ENCODE assay signal across 25 cellular contexts in the genomic region with DNA sequence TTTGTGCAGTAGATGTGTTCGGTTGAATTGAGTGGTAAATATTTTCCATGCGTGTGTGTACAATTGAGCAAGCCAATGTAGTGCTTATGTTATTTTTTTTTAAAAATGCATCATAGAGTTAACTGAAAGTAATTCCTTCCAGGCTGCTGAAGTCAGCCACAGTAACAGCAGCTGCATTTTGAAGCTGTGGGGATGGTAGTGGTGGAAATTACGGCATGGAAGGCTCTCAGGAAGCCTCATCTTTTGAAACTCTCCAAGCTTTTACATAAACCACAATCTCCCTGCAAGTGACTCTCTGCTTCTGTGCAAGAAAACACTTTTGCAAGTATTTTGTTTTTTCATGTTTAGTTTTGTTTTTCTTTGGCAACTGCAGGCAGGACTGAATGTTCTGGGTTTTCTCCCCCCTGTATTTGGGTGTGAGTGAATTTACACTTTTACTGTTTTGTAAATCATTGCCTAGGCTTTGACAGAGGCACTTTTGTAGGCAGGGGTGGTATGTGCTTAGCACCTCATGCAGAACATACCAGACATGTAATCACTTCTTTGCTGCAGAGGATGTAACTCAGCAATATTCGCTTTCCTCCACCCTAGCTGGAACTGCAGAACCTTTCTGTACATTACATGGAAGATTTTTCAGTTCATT. TPM values are rescaled to one million over a fixed set of nuclear protein-coding genes. Genes with fewer than 3 reads are reported as not detected.
DNase-seq lines count a peak whose midpoint lies in the region; ATAC-seq, FAIRE-seq and TF ChIP-seq lines count a peak whose summit lies in the region.
"Had no signal": no experiment of that assay in that cellular context is flagged by ENCODE, and none has a peak within 500 bp of the region (broad histone marks: within the 10 kb centered on the region; RNA-seq: fewer than 3 reads in every experiment).

No MANE protein-coding gene starts in this region.

- no peak overlapping the region for H2BK120ac ChIP-seq in H1 (replicated peaks; ENCODE audit: low read depth, low read length)

- intact Hi-C loops in sciatic nerve (cut with DNase I), result no loop called here

- peaks cover 0 to 4% of the 10 kb centered on the region in 2 experiments; a peak in 2 of 4 replicates for H3K9me3 ChIP-seq in H1 (ENCODE audit: insufficient read depth in 2 of 2, low read depth in 1 of 2, low read length in 1 of 2)
- H3K9me3 ChIP-seq: Caco-2, stomach had no signal

- no peak overlapping the region for H3K4me3 ChIP-seq in H1 (ENCODE audit: extremely low read depth in 1 of 4, insufficient read depth in 2 of 4, low read depth in 3 of 4, low read length in 4 of 4)
- H3K4me3 ChIP-seq: SK-N-MC, stomach, tibial nerve had no signal

- no peak overlapping the region for H2BK12ac ChIP-seq in H1 (ENCODE audit: low read depth, low read length)

- no peak overlapping the region for H2BK20ac ChIP-seq in H1 (ENCODE audit: low read length)

- no peak overlapping the region for H2AK5ac ChIP-seq in H1 (ENCODE audit: low read depth, low read length)

- no peak overlapping the region for H3K27ac ChIP-seq in H1 (ENCODE audit: low read depth, low read length)
- H3K27ac ChIP-seq: KMS-11, RWPE1, SK-N-MC, stomach had no signal

- no peak overlapping the region for H2BK15ac ChIP-seq in H1 (ENCODE audit: low read length)

- no peak overlapping the region for H3K18ac ChIP-seq in H1 (ENCODE audit: extremely low read depth, low read length)

- H3K79me1 ChIP-seq in H1 (ENCODE audit: low read depth, low read length), result no peaks in the 10 kb centered on the region

- no peak for TF ChIP-seq EP300 in H1 (IDR thresholded peaks at IDR 0.05; ENCODE audit: borderline replicate concordance in 1 of 2, low read depth in 2 of 2, low read length in 2 of 2)

- TF ChIP-seq POLR2A in H1 (IDR thresholded peaks at IDR 0.05; ENCODE audit: control extremely low read depth in 1 of 2, low read depth in 2 of 2, low read length in 2 of 2), result no peak

- no peak overlapping the region for H4K8ac ChIP-seq in H1 (ENCODE audit: extremely low read depth, insufficient read depth, low read length)

- WGBS in H1 (ENCODE audit: extremely low coverage in 1 of 2, insufficient coverage in 1 of 2, insufficient read length in 1 of 2, insufficient replicate concordance in 2 of 2, low coverage in 1 of 2, low lambda C conversion rate in 2 of 2, missing lambda C conversion rate in 1 of 2), 2 experiments, result 92% methylated on average over 4 of the region's 4 CpGs; no CpG with 5 or more reads in 1 of the 2 experiments

- no peaks in the 10 kb centered on the region for H4K20me1 ChIP-seq in H1 (replicated peaks in 1 of 2; ENCODE audit: control insufficient read depth in 1 of 2, insufficient read depth in 2 of 2, low read length in 2 of 2)

- H3K4me1 ChIP-seq in H1 (replicated peaks in 1 of 4; ENCODE audit: control insufficient read depth in 3 of 4, insufficient read depth in 4 of 4, low read length in 3 of 4), result no peaks in the 10 kb centered on the region
- H3K4me1 ChIP-seq: Caco-2, stomach had no signal

- H3K23ac ChIP-seq in H1 (ENCODE audit: insufficient read length), result no peak overlapping the region

- H3K27me3 ChIP-seq in H1 (replicated peaks in 1 of 4; ENCODE audit: control insufficient read depth in 3 of 4, extremely low read depth in 1 of 4, insufficient read depth in 3 of 4, low read length in 3 of 4), result no peaks in the 10 kb centered on the region
- H3K27me3 ChIP-seq: stomach, tibial nerve had no signal

- H3K79me2 ChIP-seq in H1 (ENCODE audit: control insufficient read depth in 1 of 2, insufficient read depth in 2 of 2, low read length in 2 of 2), result no peaks in the 10 kb centered on the region

- POLR2A ChIA-PET in H1 (lab: Charles Lee; ENCODE audit: partially characterized antibody), result no interaction called here

- ATAC-seq in left lobe of liver, result peak; percentile 49
- ATAC-seq in sciatic nerve, result peak; percentile 65
- no peak for ATAC-seq in HG02970 (IDR thresholded peaks at IDR 0.05; ENCODE audit: low FRiP score, unreplicated experiment)
- ATAC-seq: HCT116; left cardiac atrium; naive thymus-derived CD4-positive, alpha-beta T cell had no signal

- H3K4ac ChIP-seq in H1 (replicated peaks; ENCODE audit: insufficient read length, low read depth, low read length), result no peak overlapping the region

- TF ChIP-seq CTCF in H1 (IDR thresholded peaks at IDR 0.05; ENCODE audit: control extremely low read depth in 1 of 3, insufficient read depth in 1 of 3, low read depth in 1 of 3, low read length in 3 of 3), result no peak

- no peak overlapping the region for H2BK5ac ChIP-seq in H1 (ENCODE audit: low read depth, low read length)

- no peak overlapping the region for H3K14ac ChIP-seq in H1 (ENCODE audit: insufficient read length)

- no peak for FAIRE-seq in H1 (lab: Jason Lieb, UNC)
- FAIRE-seq: GM19239 had no signal

- no peaks in the 10 kb centered on the region for H3K36me3 ChIP-seq in H1 (ENCODE audit: control insufficient read depth in 2 of 4, insufficient read depth in 4 of 4, low read length in 3 of 4)
- H3K36me3 ChIP-seq: stomach, tibial nerve had no signal

- H4K91ac ChIP-seq in H1 (replicated peaks; ENCODE audit: insufficient read length, low read length), result no peak overlapping the region

- no peak overlapping the region for H4K5ac ChIP-seq in H1 (ENCODE audit: insufficient read length, low read depth, low read length)

- H2AFZ ChIP-seq in H1 (ENCODE audit: low read length), result peak overlapping the region; percentile 58; the same call in 1 of the 2 replicates

- TF ChIP-seq RAD21 in H1 (IDR thresholded peaks at IDR 0.05 in 1 of 2, conservative IDR thresholded peaks at IDR 0.05 in 1 of 2; ENCODE audit: low read depth in 2 of 2, low read length in 2 of 2), result no peak

- no peak overlapping the region for H3K9ac ChIP-seq in H1 (replicated peaks in 1 of 4; ENCODE audit: extremely low read depth in 1 of 4, low read depth in 3 of 4, low read length in 3 of 4)
- H3K9ac ChIP-seq: KMS-11 had no signal

- DNase-seq in Kasumi-1 (lab: John Stamatoyannopoulos, UW), result peak; percentile 52 to 58
- DNase-seq in H1 (ENCODE audit: low read depth in 1 of 2, low spot score in 2 of 2), result no peak
- DNase-seq in left lobe of liver (ENCODE audit: low spot score), result no peak
- DNase-seq in sciatic nerve (ENCODE audit: low spot score), result no peak
- no peak for DNase-seq in SIG-M5 (lab: John Stamatoyannopoulos, UW)
- DNase-seq in AG08395 (ENCODE audit: low spot score), result no peak
- DNase-seq: activated naive CD8-positive, alpha-beta T cell treated with anti-CD3 and anti-CD28 coated beads for 36 hours; activated T-cell treated with anti-CD3 and anti-CD28 coated beads for 4 hours; C1 segment of cervical spinal cord; Caco-2; left cardiac atrium; naive thymus-derived CD4-positive, alpha-beta T cell; NCI-H146; occipital lobe; retina; stimulated activated CD4-positive, alpha-beta T cell treated with anti-CD3 and anti-CD28 coated beads, Interleukin-2, amount 100 ng/mL, for 24 hours; stomach had no signal

- H3K4me2 ChIP-seq in H1 (ENCODE audit: insufficient read depth in 1 of 2, low read depth in 2 of 2, low read length in 2 of 2), result no peak overlapping the region
- H3K4me2 ChIP-seq: KMS-11 had no signal

- CTCF ChIA-PET in H1 (lab: Charles Lee; ENCODE audit: partially characterized antibody), result interaction anchor here (0.8 kb wide), 1 partner anchor 18 kb away, joined by 3 read pairs; no protein-coding TSS in a partner anchor

- H3K23me2 ChIP-seq in H1 (ENCODE audit: low read depth, low read length), result no peaks in the 10 kb centered on the region

- no peak overlapping the region for H3K56ac ChIP-seq in H1 (replicated peaks; ENCODE audit: insufficient read length, low read depth, low read length)

TF ChIP-seq in H1, 55 proteins besides CTCF, POLR2A, EP300 and RAD21:
- no peak for TF ChIP-seq SAP30 (IDR thresholded peaks at IDR 0.05; ENCODE audit: insufficient read depth, insufficient replicate concordance, low read length)
- no peak for TF ChIP-seq TAF1 (IDR thresholded peaks at IDR 0.05; ENCODE audit: low read depth, low read length)
- TF ChIP-seq POU5F1 (IDR thresholded peaks at IDR 0.05; ENCODE audit: low read depth, low read length), result no peak
- TF ChIP-seq SP2 (IDR thresholded peaks at IDR 0.05; ENCODE audit: low read length), result no peak
- no peak for TF ChIP-seq TCF12 (IDR thresholded peaks at IDR 0.05; ENCODE audit: low read depth, low read length)
- TF ChIP-seq BRCA1 (IDR thresholded peaks at IDR 0.05; ENCODE audit: low read depth, low read length), result no peak
- no peak for TF ChIP-seq CEBPB (IDR thresholded peaks at IDR 0.05; ENCODE audit: low read depth, low read length)
- TF ChIP-seq, protein P1, sequence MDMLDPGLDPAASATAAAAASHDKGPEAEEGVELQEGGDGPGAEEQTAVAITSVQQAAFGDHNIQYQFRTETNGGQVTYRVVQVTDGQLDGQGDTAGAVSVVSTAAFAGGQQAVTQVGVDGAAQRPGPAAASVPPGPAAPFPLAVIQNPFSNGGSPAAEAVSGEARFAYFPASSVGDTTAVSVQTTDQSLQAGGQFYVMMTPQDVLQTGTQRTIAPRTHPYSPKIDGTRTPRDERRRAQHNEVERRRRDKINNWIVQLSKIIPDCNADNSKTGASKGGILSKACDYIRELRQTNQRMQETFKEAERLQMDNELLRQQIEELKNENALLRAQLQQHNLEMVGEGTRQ (IDR thresholded peaks at IDR 0.05; ENCODE audit: low read length), result no peak
- TF ChIP-seq EGR1 (IDR thresholded peaks at IDR 0.05; ENCODE audit: borderline replicate concordance, low read depth, low read length), result no peak
- no peak for TF ChIP-seq TBP (IDR thresholded peaks at IDR 0.05; ENCODE audit: low read depth, low read length)
- no peak for TF ChIP-seq MAFK (IDR thresholded peaks at IDR 0.05; ENCODE audit: low read depth, low read length)
- no peak for TF ChIP-seq KDM5A (IDR thresholded peaks at IDR 0.05; ENCODE audit: low read length)

RNA-seq across cellular contexts. Expression of a gene that starts 56.2 kb away (rescaled TPM):
- total RNA-seq in H1 (2021; fragmentation: NEBNext Ultra II Directional; extraction: Animal tissue kit (Norgen Biotek cat#: 25700)), result 0.11 TPM in 1 of 2 replicates, not detected in the other
- 0.05 and 0.11 TPM in 2 replicates for polyA plus RNA-seq in H1 (2011; rRNA removed)
- polyA plus RNA-seq in H1 (2011; cell fraction: cytosol; rRNA removed), result 0.06 TPM
- 0.11 TPM for polyA plus RNA-seq in H1 (2011; cell fraction: nucleus; rRNA removed)
- 0.07 to 0.09 TPM (median 0.08 TPM) in 3 of 4 replicates, not detected in the other for polyA plus RNA-seq in H1 (2012, experiment 1 of 2)
- not detected for polyA plus RNA-seq in H1 (2012, experiment 2 of 2)
- 0.06 TPM for polyA plus RNA-seq in H1 (2013, experiment 1 of 2)
- polyA plus RNA-seq in H1 (2013, experiment 2 of 2), result 0.04 TPM
- polyA minus RNA-seq in H1 (2011; rRNA and poly(A)+ RNA removed), result 0.16 TPM in 1 of 2 replicates, not detected in the other
- not detected for polyA minus RNA-seq in H1 (2011; cell fraction: cytosol; rRNA and poly(A)+ RNA removed)
- 0.30 TPM for polyA minus RNA-seq in H1 (2011; cell fraction: nucleus; rRNA and poly(A)+ RNA removed)
- total RNA-seq in left lobe of liver (0.18 TPM), sciatic nerve (1.7 TPM)
- total RNA-seq: Caco-2, HT1080 had no signal

Comparison
In these comparisons a context has a peak if more than half of its experiments do, and no peak if none do; other contexts are left out.
1. DNase-seq: peak in Kasumi-1 (2 of 2); none in H1 (0 of 2), left lobe of liver (single experiment), sciatic nerve (single experiment), SIG-M5 (single experiment) and AG08395 (single experiment).